9 cellular contexts compared by ENCODE assay signal in genomic region chr4:125833-126232, GRCh38. TPM values are rescaled to one million over a fixed set of nuclear protein-coding genes. Genes with fewer than 3 reads are reported as not detected.
DNase-seq lines count a peak whose midpoint lies in the region; ATAC-seq and TF ChIP-seq lines count a peak whose summit lies in the region.
"Had no signal": no experiment of that assay in that cellular context is flagged by ENCODE, and none has a peak within 500 bp of the region (broad histone marks: within the 10 kb centered on the region; RNA-seq: fewer than 3 reads in every experiment).

No MANE protein-coding gene starts in this region.

- H3K27me3 Mint-ChIP-seq in activated naive CD4-positive, alpha-beta T cell treated with anti-CD3 and anti-CD28 coated beads, Interleukin-2, amount 10 ng/mL, durations not matched to agents 7 days and 5 days = no peaks in the 10 kb centered on the region

- H3K27ac ChIP-seq in right lobe of liver (no peak overlapping the region), transverse colon (peak overlapping the region; percentile 86 to 95 (median 90))

- peaks cover 0 to 9% (median 1%) of the 10 kb centered on the region in 4 donors for H3K36me3 ChIP-seq in right lobe of liver
- peaks cover 0 to 30% (median 7%) of the 10 kb centered on the region in 4 donors for H3K36me3 ChIP-seq in transverse colon

- H3K27me3 ChIP-seq in right lobe of liver (no peaks in the 10 kb centered on the region), transverse colon (no peaks in the 10 kb centered on the region)

- in situ Hi-C loops in transverse colon (cut with MboI; ENCODE audit: low pct_ligation_motif_present in 1 of 4, low pct_unique_long_range_greater_than_20kb in 1 of 4, low sequenced_read_pairs in 3 of 4) = no loop called here

- peak overlapping the region; percentile 99 for H3K4me3 Mint-ChIP-seq in activated naive CD4-positive, alpha-beta T cell treated with anti-CD3 and anti-CD28 coated beads, Interleukin-2, amount 10 ng/mL, durations not matched to agents 7 days and 5 days

- H3K4me1 ChIP-seq in right lobe of liver = no peaks in the 10 kb centered on the region
- H3K4me1 ChIP-seq in transverse colon = peaks cover 6 to 12% (median 9%) of the 10 kb centered on the region in 4 donors

- H3K4me1 Mint-ChIP-seq in activated naive CD4-positive, alpha-beta T cell treated with anti-CD3 and anti-CD28 coated beads, Interleukin-2, amount 10 ng/mL, durations not matched to agents 7 days and 5 days = peaks cover 41% of the 10 kb centered on the region

- peak overlapping the region; percentile 99 for H3K27ac Mint-ChIP-seq in activated naive CD4-positive, alpha-beta T cell treated with anti-CD3 and anti-CD28 coated beads, Interleukin-2, amount 10 ng/mL, durations not matched to agents 7 days and 5 days

- ATAC-seq in right lobe of liver (no peak), HG02798 (IDR thresholded peaks at IDR 0.05; ENCODE audit: poor library complexity, unreplicated experiment) (no peak)

- DNase-seq in activated naive CD4-positive, alpha-beta T cell treated with anti-CD3 and anti-CD28 coated beads, Interleukin-2, amount 10 ng/mL, durations not matched to agents 7 days and 5 days = peak; percentile 26
- DNase-seq in activated naive CD4-positive, alpha-beta T cell (lab: John Stamatoyannopoulos, UW) = no peak
- peak; percentile 1 for DNase-seq in amniotic epithelial cell (ENCODE audit: low read depth)
- no peak for DNase-seq in right lobe of liver
- no peak for DNase-seq in transverse colon
- DNase-seq in DMS 273 treated with DMSO at 0.1 percent for 48 hours (lab: John Stamatoyannopoulos, UW) = no peak
- DNase-seq in T-helper 9 cell = no peak
- DNase-seq: NCI-H2029 treated with DMSO at 0.1 percent for 48 hours had no signal

- intact Hi-C loops in right lobe of liver (cut with DNase I) = no loop called here
- intact Hi-C loops in transverse colon (cut with DNase I; ENCODE audit: low total_unique reads) = no loop called here

- H3K9me3 Mint-ChIP-seq in activated naive CD4-positive, alpha-beta T cell treated with anti-CD3 and anti-CD28 coated beads, Interleukin-2, amount 10 ng/mL, durations not matched to agents 7 days and 5 days = peaks cover 25% of the 10 kb centered on the region

- CTCF ChIA-PET in activated naive CD4-positive, alpha-beta T cell treated with anti-CD3 and anti-CD28 coated beads, Interleukin-2, amount 10 ng/mL, durations not matched to agents 7 days and 5 days (lab: Charles Lee) = no interaction called here

- TF ChIP-seq CTCF in right lobe of liver (IDR thresholded peaks at IDR 0.05) (no peak), transverse colon (IDR thresholded peaks at IDR 0.05) (no peak)

- H3K4me3 ChIP-seq in right lobe of liver (peak overlapping the region; percentile 80 to 95 (median 86)), transverse colon (peak overlapping the region; percentile 12 to 84 (median 66))

- WGBS in right lobe of liver (ENCODE audit: insufficient coverage, low coverage, low lambda C conversion rate, missing lambda C conversion rate) = 74% methylated on average over 3 of the region's 5 CpGs
- WGBS in transverse colon (ENCODE audit: low coverage in 1 of 2), 2 donors = 67 to 86% methylated on average over 3 to 5 of the region's 5 CpGs

- TF ChIP-seq POLR2A in right lobe of liver (IDR thresholded peaks at IDR 0.05) = no peak
- no peak for TF ChIP-seq POLR2A in transverse colon (IDR thresholded peaks at IDR 0.05)

- H3K9me3 ChIP-seq in right lobe of liver (no peaks in the 10 kb centered on the region), transverse colon (peaks cover 5 to 29% of the 10 kb centered on the region in 2 donors)

- no peak for TF ChIP-seq EP300 in transverse colon (IDR thresholded peaks at IDR 0.05; ENCODE audit: low read depth)

- H3K36me3 Mint-ChIP-seq in activated naive CD4-positive, alpha-beta T cell treated with anti-CD3 and anti-CD28 coated beads, Interleukin-2, amount 10 ng/mL, durations not matched to agents 7 days and 5 days = peaks cover 43% of the 10 kb centered on the region

RNA-seq across cellular contexts. Expression of gene ZNF718, which starts 1.5 kb away (rescaled TPM):
- total RNA-seq in right lobe of liver = 1 to 10 TPM; 1.7 to 5.6 (median 3.0) TPM
- total RNA-seq in transverse colon = 1 to 10 TPM; 4.9 to 9.4 (median 7.3) TPM

Comparison
In these comparisons a context has a peak if more than half of its experiments do, and no peak if none do; other contexts are left out.
1. DNase-seq: peak in activated naive CD4-positive, alpha-beta T cell treated with anti-CD3 and anti-CD28 coated beads, Interleukin-2, amount 10 ng/mL, durations not matched to agents 7 days and 5 days (single experiment) and amniotic epithelial cell (single experiment); none in activated naive CD4-positive, alpha-beta T cell (0 of 4), right lobe of liver (0 of 3), transverse colon (single experiment), DMS 273 treated with DMSO at 0.1 percent for 48 hours (single experiment) and T-helper 9 cell (single experiment).
2. H3K27ac ChIP-seq: peak in transverse colon (4 of 4); none in right lobe of liver (0 of 3).